ENCODE assay signal across 8 cellular contexts in the genomic region with DNA sequence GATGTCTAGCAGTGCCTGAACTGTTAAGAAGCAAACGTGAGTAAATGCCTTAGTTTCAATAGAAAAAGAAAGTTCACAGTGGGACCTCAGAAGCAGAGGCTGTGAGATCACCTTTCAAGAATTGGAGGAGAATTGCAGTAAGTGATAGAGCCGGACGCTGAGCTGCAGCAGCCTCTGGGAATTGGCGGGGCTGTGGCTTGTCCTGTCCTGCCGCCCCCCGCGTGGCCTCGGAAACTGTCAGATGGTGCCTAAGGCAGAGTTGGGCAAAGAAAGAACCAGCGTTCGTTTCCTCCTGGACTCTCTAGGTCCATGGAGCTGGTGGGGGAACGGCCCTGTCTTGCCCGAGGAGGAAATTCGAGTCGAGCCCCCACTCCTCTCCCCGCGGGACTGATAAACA. TPM values are rescaled to one million over a fixed set of nuclear protein-coding genes. Genes with fewer than 3 reads are reported as not detected.
DNase-seq lines count a peak whose midpoint lies in the region; ATAC-seq and TF ChIP-seq lines count a peak whose summit lies in the region.

No MANE protein-coding gene starts in this region.

- ATAC-seq in GM21515 (IDR thresholded peaks at IDR 0.05; ENCODE audit: unreplicated experiment) = no peak

- H3K4me1 ChIP-seq in A673 (ENCODE audit: insufficient read depth, low read length, poor library complexity, severe bottlenecking) = no peaks in the 10 kb centered on the region

- H3K27me3 Mint-ChIP-seq in activated naive CD8-positive, alpha-beta T cell = peaks cover 24% of the 10 kb centered on the region
- H3K27me3 Mint-ChIP-seq in stimulated activated naive CD8-positive, alpha-beta T cell treated with anti-CD3 and anti-CD28 coated beads, Interleukin-15, Interleukin-2, amounts not matched to agents 100 ng/mL and 50 ng/mL, for 24 hours = peaks cover 43% of the 10 kb centered on the region

- no peak overlapping the region for H3K27ac ChIP-seq in A673 (ENCODE audit: low read depth, low read length, poor library complexity, severe bottlenecking)

- H3K4me1 Mint-ChIP-seq in activated naive CD8-positive, alpha-beta T cell (ENCODE audit: low read depth) = peaks cover 20% of the 10 kb centered on the region
- H3K4me1 Mint-ChIP-seq in stimulated activated naive CD8-positive, alpha-beta T cell treated with anti-CD3 and anti-CD28 coated beads, Interleukin-15, Interleukin-2, amounts not matched to agents 100 ng/mL and 50 ng/mL, for 24 hours (ENCODE audit: low read depth) = peaks cover 37% of the 10 kb centered on the region

- H3K27me3 ChIP-seq in A673 (replicated peaks; ENCODE audit: insufficient read depth, low read depth, low read length, poor library complexity) (peaks cover 12% of the 10 kb centered on the region), H7 (ENCODE audit: control insufficient read depth, insufficient read depth, low read length) (peaks cover 50% of the 10 kb centered on the region)

- intact Hi-C loops in A673 (cut with micrococcal nuclease; ENCODE audit: unreplicated experiment) = no loop called here

- no peaks in the 10 kb centered on the region for H3K9me3 ChIP-seq in A673 (ENCODE audit: low read depth, low read length, poor library complexity, severe bottlenecking)
- H3K9me3 ChIP-seq in iPS-18c (ENCODE audit: control insufficient read depth, insufficient read depth, low read length) = no peaks in the 10 kb centered on the region

- TF ChIP-seq CTCF in A673 (conservative IDR thresholded peaks at IDR 0.05; ENCODE audit: low read depth, low read length) = no peak

- CTCF ChIA-PET in A673 (lab: Charles Lee) = no interaction called here

- POLR2A ChIA-PET in A673 (lab: Charles Lee; ENCODE audit: low non-redundant PET) = no interaction called here

- H3K9me3 Mint-ChIP-seq in activated naive CD8-positive, alpha-beta T cell (ENCODE audit: low read depth) = no peaks in the 10 kb centered on the region
- H3K9me3 Mint-ChIP-seq in stimulated activated naive CD8-positive, alpha-beta T cell treated with anti-CD3 and anti-CD28 coated beads, Interleukin-15, Interleukin-2, amounts not matched to agents 100 ng/mL and 50 ng/mL, for 24 hours = no peaks in the 10 kb centered on the region

- peak overlapping the region; percentile 87 for H3K4me3 Mint-ChIP-seq in activated naive CD8-positive, alpha-beta T cell
- H3K4me3 Mint-ChIP-seq in stimulated activated naive CD8-positive, alpha-beta T cell treated with anti-CD3 and anti-CD28 coated beads, Interleukin-15, Interleukin-2, amounts not matched to agents 100 ng/mL and 50 ng/mL, for 24 hours = peak overlapping the region; percentile 82

- H3K27ac Mint-ChIP-seq in activated naive CD8-positive, alpha-beta T cell = peak overlapping the region; percentile 43
- H3K27ac Mint-ChIP-seq in stimulated activated naive CD8-positive, alpha-beta T cell treated with anti-CD3 and anti-CD28 coated beads, Interleukin-15, Interleukin-2, amounts not matched to agents 100 ng/mL and 50 ng/mL, for 24 hours = peak overlapping the region; percentile 7

- DNase-seq in A673 (ENCODE audit: low spot score) = no peak
- no peak for DNase-seq in H7
- DNase-seq in amniotic stem cell (lab: John Stamatoyannopoulos, UW) = no peak
- DNase-seq in retina = no peak

- H3K36me3 Mint-ChIP-seq in activated naive CD8-positive, alpha-beta T cell = peaks cover 2% of the 10 kb centered on the region
- no peaks in the 10 kb centered on the region for H3K36me3 Mint-ChIP-seq in stimulated activated naive CD8-positive, alpha-beta T cell treated with anti-CD3 and anti-CD28 coated beads, Interleukin-15, Interleukin-2, amounts not matched to agents 100 ng/mL and 50 ng/mL, for 24 hours (ENCODE audit: low read depth)

- BruUV-seq in A673 (replicated peaks; lab: Mats Ljungman, UMichigan) = no TSS peak

- H3K36me3 ChIP-seq in A673 (ENCODE audit: insufficient read depth, low read length, poor library complexity, severe bottlenecking) (no peaks in the 10 kb centered on the region), H7 (replicated peaks; ENCODE audit: control insufficient read depth, insufficient read depth, low read length) (no peaks in the 10 kb centered on the region)

- peak overlapping the region; percentile 53 for H3K4me3 ChIP-seq in A673 (ENCODE audit: low read depth, low read length, poor library complexity, severe bottlenecking)
- peak overlapping the region; percentile 68 for H3K4me3 ChIP-seq in H7 (ENCODE audit: insufficient read depth, low read depth, low read length)
- peak overlapping the region; percentile 73 for H3K4me3 ChIP-seq in iPS-18c (ENCODE audit: insufficient read depth, low read depth, low read length)

RNA-seq across cellular contexts. Expression of gene EMILIN2, which starts 0.6 kb away (rescaled TPM):
- 22.9 and 23.4 TPM in 2 replicates for total RNA-seq in A673 (2021)
- 15.2 and 20.6 TPM in 2 replicates for total RNA-seq in H7 (2014; rRNA removed; shearing (Covaris generic))
